Comparison of ENCODE assay signal across 23 cellular contexts in the genomic region with DNA sequence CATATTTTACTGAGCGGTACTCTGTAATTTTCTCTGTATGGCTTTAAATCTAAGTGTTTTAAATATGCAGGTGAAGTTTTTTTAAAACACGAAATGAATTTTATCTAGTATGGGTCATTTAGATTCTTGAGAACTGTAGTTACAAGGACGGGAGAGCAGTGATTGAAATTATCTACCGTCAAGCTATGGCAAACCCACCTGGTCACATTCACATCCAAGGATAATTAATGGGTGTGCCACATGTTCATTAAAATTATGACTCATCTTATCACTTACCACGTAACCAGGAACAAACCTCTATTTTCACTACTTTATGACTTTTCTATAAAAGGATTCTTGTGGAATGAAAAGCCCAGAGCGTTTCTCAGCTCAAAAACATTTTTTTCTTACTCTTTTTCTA.
DNase-seq lines count a peak whose midpoint lies in the region; ATAC-seq and TF ChIP-seq lines count a peak whose summit lies in the region.
"Had no signal": no experiment of that assay in that cellular context is flagged by ENCODE, and none has a peak within 500 bp of the region (broad histone marks: within the 10 kb centered on the region; RNA-seq: fewer than 3 reads in every experiment).

No MANE protein-coding gene starts in this region.

- intact Hi-C loops in mucosa of descending colon (cut with DNase I, micrococcal nuclease): no loop called here
- intact Hi-C loops in right cardiac atrium (cut with DNase I): no loop called here

- TF ChIP-seq CTCF in mucosa of descending colon (IDR thresholded peaks at IDR 0.05): no peak

- no peaks in the 10 kb centered on the region for H3K36me3 ChIP-seq in mucosa of descending colon (ENCODE audit: low read depth)
- H3K36me3 ChIP-seq: BE2C; BLaER1 treated with 17β-estradiol and CSF1 and Interleukin-3, amounts not matched to agents 10 nM and 100 nM; HAP-1 had no signal

- no peak overlapping the region for H3K4me3 ChIP-seq in mucosa of descending colon
- no peak overlapping the region for H3K4me3 ChIP-seq in right cardiac atrium (ENCODE audit: low read length)
- H3K4me3 ChIP-seq: BLaER1 treated with 17β-estradiol and CSF1 and Interleukin-3, amounts not matched to agents 10 nM and 100 nM; GM12878; GM23338; HAP-1 had no signal

- WGBS in right cardiac atrium: 75% methylated on average over 6 of the region's 6 CpGs

- no peak overlapping the region for H3K27ac ChIP-seq in right cardiac atrium (ENCODE audit: low read length)
- H3K27ac ChIP-seq: 22Rv1; BLaER1 treated with 17β-estradiol and CSF1 and Interleukin-3, amounts not matched to agents 10 nM and 100 nM had no signal

- H3K9me3 ChIP-seq in mucosa of descending colon (no peaks in the 10 kb centered on the region), right cardiac atrium (ENCODE audit: control insufficient read depth, low read length) (no peaks in the 10 kb centered on the region)
- H3K9me3 ChIP-seq: BE2C; BLaER1 treated with 17β-estradiol and CSF1 and Interleukin-3, amounts not matched to agents 10 nM and 100 nM; HAP-1 had no signal

- DNase-seq in NCI-H2227 treated with DMSO at 0.1 percent for 48 hours (lab: John Stamatoyannopoulos, UW) (peak; percentile 63), NCI-H2227 (lab: John Stamatoyannopoulos, UW; ENCODE audit: unreplicated experiment) (no peak), NCI-H748 treated with DMSO at 0.1 percent for 48 hours (lab: John Stamatoyannopoulos, UW) (peak; percentile 13), mucosa of descending colon (no peak), right cardiac atrium (no peak)
- DNase-seq: ACHN; AML-193; BE2C; CD4-positive, alpha-beta T cell; CD8-positive, alpha-beta memory T cell; DMS 273 treated with DMSO at 0.1 percent for 48 hours; DMS79; EL; GDM1; HFFc6 had no signal

- ATAC-seq in mucosa of descending colon (peak; percentile 61), HG03196 (IDR thresholded peaks at IDR 0.05; ENCODE audit: unreplicated experiment) (no peak), GM21786 (IDR thresholded peaks at IDR 0.05; ENCODE audit: unreplicated experiment) (no peak), right cardiac atrium (no peak), HG02571 (IDR thresholded peaks at IDR 0.05; ENCODE audit: unreplicated experiment) (no peak)
- ATAC-seq: GM12878, GM23338 had no signal

- H3K4me1 ChIP-seq in mucosa of descending colon (ENCODE audit: low read depth) (no peaks in the 10 kb centered on the region), right cardiac atrium (ENCODE audit: control insufficient read depth, insufficient read depth, low read length) (no peaks in the 10 kb centered on the region)
- H3K4me1 ChIP-seq: BE2C, HAP-1 had no signal

- no peaks in the 10 kb centered on the region for H3K27me3 ChIP-seq in right cardiac atrium (ENCODE audit: control insufficient read depth, insufficient read depth)
- H3K27me3 ChIP-seq: BE2C; BLaER1 treated with 17β-estradiol and CSF1 and Interleukin-3, amounts not matched to agents 10 nM and 100 nM had no signal

Comparison
In these comparisons a context has a peak if more than half of its experiments do, and no peak if none do; other contexts are left out.
1. DNase-seq: peak in NCI-H2227 treated with DMSO at 0.1 percent for 48 hours (single experiment) and NCI-H748 treated with DMSO at 0.1 percent for 48 hours (single experiment); none in NCI-H2227 (single experiment), mucosa of descending colon (0 of 3) and right cardiac atrium (0 of 3).